In genomic region chr1:203644191-203644590, GRCh38 we compare ENCODE assay signal across 17 cellular contexts. TPM values are rescaled to one million over a fixed set of nuclear protein-coding genes. Genes with fewer than 3 reads are reported as not detected.
A peak's percentile ranks its signal among the peaks of the same experiment; 100 is the strongest.
DNase-seq lines count a peak whose midpoint lies in the region; ATAC-seq and TF ChIP-seq lines count a peak whose summit lies in the region.
"Had no signal": no experiment of that assay in that cellular context is flagged by ENCODE, and none has a peak within 500 bp of the region (broad histone marks: within the 10 kb centered on the region; RNA-seq: fewer than 3 reads in every experiment).

No MANE protein-coding gene starts in this region.

- TF ChIP-seq CTCF in CD8-positive, alpha-beta T cell (IDR thresholded peaks at IDR 0.05): no peak
- no peak for TF ChIP-seq CTCF in hepatocyte (IDR thresholded peaks at IDR 0.05; ENCODE audit: poor library complexity)

- no peaks in the 10 kb centered on the region for H3K27me3 ChIP-seq in CD8-positive, alpha-beta T cell (ENCODE audit: insufficient read depth, low read length)
- H3K27me3 ChIP-seq in hepatocyte (no peaks in the 10 kb centered on the region), MG63 (no peaks in the 10 kb centered on the region)

- no peak overlapping the region for H3K4me3 ChIP-seq in CD8-positive, alpha-beta T cell (ENCODE audit: low read depth, low read length)
- H3K4me3 ChIP-seq in hepatocyte: no peak overlapping the region
- H3K4me3 ChIP-seq in MG63: no peak overlapping the region

- peaks cover 73% of the 10 kb centered on the region for H4K20me1 ChIP-seq in hepatocyte (ENCODE audit: insufficient read depth, poor library complexity, severe bottlenecking)

- DNase-seq in CD8-positive, alpha-beta T cell: no peak
- DNase-seq in hepatocyte (ENCODE audit: low spot score) (no peak), NCI-H1436 (lab: John Stamatoyannopoulos, UW) (no peak), MG63 (no peak)
- DNase-seq in stimulated activated effector memory CD8-positive, alpha-beta T cell treated with anti-CD3 and anti-CD28 coated beads, Interleukin-12 subunit alpha, Interleukin-12 subunit beta, amount 100 ng/mL, for 72 hours (ENCODE audit: low spot score in 2 of 2): no peak
- DNase-seq: activated naive CD4-positive, alpha-beta T cell treated with anti-CD3 and anti-CD28 coated beads, Interleukin-2, amount 50 U/mL, for 16 hours; HCEC 1CT; head of caudate nucleus; KG1; naive thymus-derived CD8-positive, alpha-beta T cell; NCI-H345; retina; stimulated activated CD4-positive, alpha-beta T cell treated with anti-CD3 and anti-CD28 coated beads, Interleukin-4, amount 100 ng/mL, for 4 hours; WERI-Rb-1 had no signal

- no peak overlapping the region for H3K4me3 Mint-ChIP-seq in CD8-positive, alpha-beta T cell
- H3K4me3 Mint-ChIP-seq in activated T-helper 17 cell treated with anti-CD3 and anti-CD28 coated beads, Interleukin-2, amount 50 U/mL, for 72 hours: no peak overlapping the region
- H3K4me3 Mint-ChIP-seq in stimulated activated effector memory CD8-positive, alpha-beta T cell treated with anti-CD3 and anti-CD28 coated beads, Interleukin-12 subunit alpha, Interleukin-12 subunit beta, amount 100 ng/mL, for 72 hours: no peak overlapping the region
- H3K4me3 Mint-ChIP-seq: naive thymus-derived CD8-positive, alpha-beta T cell had no signal

- WGBS in hepatocyte (ENCODE audit: low lambda C conversion rate, missing lambda C conversion rate): 100% methylated on average over 1 of the region's 1 CpG

- no peaks in the 10 kb centered on the region for H3K36me3 ChIP-seq in CD8-positive, alpha-beta T cell (ENCODE audit: insufficient read depth, low read length)
- H3K36me3 ChIP-seq in hepatocyte (replicated peaks; ENCODE audit: insufficient read depth, low read depth) (no peaks in the 10 kb centered on the region), MG63 (peaks cover 64% of the 10 kb centered on the region)
- H3K36me3 ChIP-seq: WERI-Rb-1 had no signal

- intact Hi-C loops in CD8-positive, alpha-beta T cell (cut with DNase I, micrococcal nuclease): no loop called here

- peak overlapping the region; percentile 25 for H3K27ac Mint-ChIP-seq in CD8-positive, alpha-beta T cell
- H3K27ac Mint-ChIP-seq in activated T-helper 17 cell treated with anti-CD3 and anti-CD28 coated beads, Interleukin-2, amount 50 U/mL, for 72 hours: peak overlapping the region; percentile 76
- peak overlapping the region; percentile 79 for H3K27ac Mint-ChIP-seq in stimulated activated effector memory CD8-positive, alpha-beta T cell treated with anti-CD3 and anti-CD28 coated beads, Interleukin-12 subunit alpha, Interleukin-12 subunit beta, amount 100 ng/mL, for 72 hours

- H3K27me3 Mint-ChIP-seq in CD8-positive, alpha-beta T cell (ENCODE audit: low read depth): no peaks in the 10 kb centered on the region
- H3K27me3 Mint-ChIP-seq in activated T-helper 17 cell treated with anti-CD3 and anti-CD28 coated beads, Interleukin-2, amount 50 U/mL, for 72 hours: no peaks in the 10 kb centered on the region
- H3K27me3 Mint-ChIP-seq: naive thymus-derived CD8-positive, alpha-beta T cell had no signal

- peaks cover 94% of the 10 kb centered on the region for H3K79me2 ChIP-seq in hepatocyte

- POLR2A ChIA-PET in CD8-positive, alpha-beta T cell (lab: Charles Lee): no interaction called here

- ATAC-seq in CD8-positive, alpha-beta T cell: no peak
- no peak for ATAC-seq in activated T-helper 17 cell treated with anti-CD3 and anti-CD28 coated beads, Interleukin-2, amount 50 U/mL, for 72 hours (replicated peaks)
- no peak for ATAC-seq in stimulated activated effector memory CD8-positive, alpha-beta T cell treated with anti-CD3 and anti-CD28 coated beads, Interleukin-12 subunit alpha, Interleukin-12 subunit beta, amount 100 ng/mL, for 72 hours
- ATAC-seq in GM19467 (IDR thresholded peaks at IDR 0.05; ENCODE audit: unreplicated experiment) (no peak), HG03159 (IDR thresholded peaks at IDR 0.05; ENCODE audit: unreplicated experiment) (no peak)
- ATAC-seq: naive thymus-derived CD8-positive, alpha-beta T cell had no signal

- no peak overlapping the region for H3K4me2 ChIP-seq in hepatocyte

- H3K4me1 Mint-ChIP-seq in CD8-positive, alpha-beta T cell (ENCODE audit: low read depth): peaks cover 50% of the 10 kb centered on the region
- peaks cover 51% of the 10 kb centered on the region for H3K4me1 Mint-ChIP-seq in activated T-helper 17 cell treated with anti-CD3 and anti-CD28 coated beads, Interleukin-2, amount 50 U/mL, for 72 hours
- peaks cover 85% of the 10 kb centered on the region for H3K4me1 Mint-ChIP-seq in stimulated activated effector memory CD8-positive, alpha-beta T cell treated with anti-CD3 and anti-CD28 coated beads, Interleukin-12 subunit alpha, Interleukin-12 subunit beta, amount 100 ng/mL, for 72 hours

- H3K27ac ChIP-seq in CD8-positive, alpha-beta T cell (ENCODE audit: low read depth, low read length): no peak overlapping the region
- H3K27ac ChIP-seq in hepatocyte: peak overlapping the region; percentile 33
- H3K27ac ChIP-seq: WERI-Rb-1 had no signal

- no peaks in the 10 kb centered on the region for H3K9me3 Mint-ChIP-seq in CD8-positive, alpha-beta T cell
- H3K9me3 Mint-ChIP-seq in activated T-helper 17 cell treated with anti-CD3 and anti-CD28 coated beads, Interleukin-2, amount 50 U/mL, for 72 hours: no peaks in the 10 kb centered on the region
- no peaks in the 10 kb centered on the region for H3K9me3 Mint-ChIP-seq in stimulated activated effector memory CD8-positive, alpha-beta T cell treated with anti-CD3 and anti-CD28 coated beads, Interleukin-12 subunit alpha, Interleukin-12 subunit beta, amount 100 ng/mL, for 72 hours
- H3K9me3 Mint-ChIP-seq: naive thymus-derived CD8-positive, alpha-beta T cell had no signal

- H3K4me1 ChIP-seq in CD8-positive, alpha-beta T cell (ENCODE audit: insufficient read depth, low read length): peaks cover under 1% of the 10 kb centered on the region
- H3K4me1 ChIP-seq in hepatocyte (ENCODE audit: insufficient read depth): peaks cover 9% of the 10 kb centered on the region

- H3K9me3 ChIP-seq in CD8-positive, alpha-beta T cell (ENCODE audit: low read length): no peaks in the 10 kb centered on the region
- no peaks in the 10 kb centered on the region for H3K9me3 ChIP-seq in hepatocyte (ENCODE audit: low read depth)
- H3K9me3 ChIP-seq in MG63: no peaks in the 10 kb centered on the region

- H3K36me3 Mint-ChIP-seq in CD8-positive, alpha-beta T cell: peaks cover 31% of the 10 kb centered on the region
- H3K36me3 Mint-ChIP-seq in activated T-helper 17 cell treated with anti-CD3 and anti-CD28 coated beads, Interleukin-2, amount 50 U/mL, for 72 hours (ENCODE audit: low read depth): peaks cover 58% of the 10 kb centered on the region
- H3K36me3 Mint-ChIP-seq in stimulated activated effector memory CD8-positive, alpha-beta T cell treated with anti-CD3 and anti-CD28 coated beads, Interleukin-12 subunit alpha, Interleukin-12 subunit beta, amount 100 ng/mL, for 72 hours: peaks cover 63% of the 10 kb centered on the region

- H2AFZ ChIP-seq in hepatocyte: no peak overlapping the region

- no peaks in the 10 kb centered on the region for H3K9me2 ChIP-seq in hepatocyte (replicated peaks; ENCODE audit: insufficient read depth)

- CTCF ChIA-PET in CD8-positive, alpha-beta T cell (lab: Charles Lee): interaction anchor here (1.2 to 2.9 kb wide), 2 partner anchors 9 to 50 kb away, joined by 3 to 16 read pairs; no protein-coding TSS in a partner anchor

RNA-seq across cellular contexts. Expression of gene ATP2B4, which starts 17.6 kb away (rescaled TPM):
- 10 to 100 TPM; 10.6 to 12.0 TPM for total RNA-seq in CD8-positive, alpha-beta T cell
- total RNA-seq in activated T-helper 17 cell treated with anti-CD3 and anti-CD28 coated beads, Interleukin-2, amount 50 U/mL, for 72 hours: 100 to 1,000 TPM; 101 TPM
- total RNA-seq in hepatocyte: 60.6 and 64.0 TPM in 2 replicates
- polyA plus RNA-seq in hepatocyte: 30.7 and 34.5 TPM in 2 replicates
- total RNA-seq in MG63 (2014; rRNA removed; shearing (Covaris generic); ENCODE audit: low replicate concordance): 37.6 and 43.6 TPM in 2 replicates

Comparison
In these comparisons a context has a peak if more than half of its experiments do, and no peak if none do; other contexts are left out.
1. H3K27ac Mint-ChIP-seq: peak in every context shown above with its lines; median percentile 79 in stimulated activated effector memory CD8-positive, alpha-beta T cell treated with anti-CD3 and anti-CD28 coated beads, Interleukin-12 subunit alpha, Interleukin-12 subunit beta, amount 100 ng/mL, for 72 hours; 76 in activated T-helper 17 cell treated with anti-CD3 and anti-CD28 coated beads, Interleukin-2, amount 50 U/mL, for 72 hours; 25 in CD8-positive, alpha-beta T cell.